2 cellular contexts compared by ENCODE assay signal in the genomic region with DNA sequence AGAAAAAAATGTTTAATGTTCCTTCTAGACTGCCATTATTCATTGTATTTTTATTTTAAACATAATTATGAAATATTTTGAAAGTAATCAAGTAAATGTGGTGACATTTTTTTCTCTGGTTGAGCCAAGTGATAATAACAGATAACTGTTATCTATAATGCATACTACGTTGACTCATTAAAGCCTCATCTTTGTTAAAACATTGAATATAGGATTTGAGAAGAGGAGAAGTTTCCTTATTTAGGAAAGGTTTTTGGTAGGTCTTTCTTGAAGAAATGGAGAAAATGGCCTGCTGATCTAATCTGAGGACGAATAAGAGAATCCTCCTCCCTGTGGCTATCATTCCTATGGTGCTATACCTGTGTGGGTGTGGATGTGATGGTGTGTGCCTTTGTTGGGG.
TF ChIP-seq lines count a peak whose summit lies in the region.

No MANE protein-coding gene starts in this region.

TF ChIP-seq in SK-N-SH, 30 proteins besides CTCF, POLR2A, EP300 and RAD21 (continued from another document):
- TF ChIP-seq, protein P1, sequence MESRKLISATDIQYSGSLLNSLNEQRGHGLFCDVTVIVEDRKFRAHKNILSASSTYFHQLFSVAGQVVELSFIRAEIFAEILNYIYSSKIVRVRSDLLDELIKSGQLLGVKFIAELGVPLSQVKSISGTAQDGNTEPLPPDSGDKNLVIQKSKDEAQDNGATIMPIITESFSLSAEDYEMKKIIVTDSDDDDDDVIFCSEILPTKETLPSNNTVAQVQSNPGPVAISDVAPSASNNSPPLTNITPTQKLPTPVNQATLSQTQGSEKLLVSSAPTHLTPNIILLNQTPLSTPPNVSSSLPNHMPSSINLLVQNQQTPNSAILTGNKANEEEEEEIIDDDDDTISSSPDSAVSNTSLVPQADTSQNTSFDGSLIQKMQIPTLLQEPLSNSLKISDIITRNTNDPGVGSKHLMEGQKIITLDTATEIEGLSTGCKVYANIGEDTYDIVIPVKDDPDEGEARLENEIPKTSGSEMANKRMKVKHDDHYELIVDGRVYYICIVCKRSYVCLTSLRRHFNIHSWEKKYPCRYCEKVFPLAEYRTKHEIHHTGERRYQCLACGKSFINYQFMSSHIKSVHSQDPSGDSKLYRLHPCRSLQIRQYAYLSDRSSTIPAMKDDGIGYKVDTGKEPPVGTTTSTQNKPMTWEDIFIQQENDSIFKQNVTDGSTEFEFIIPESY (IDR thresholded peaks at IDR 0.05; ENCODE audit: borderline replicate concordance, low read depth) = no peak
- TF ChIP-seq NRF1 (IDR thresholded peaks at IDR 0.05; ENCODE audit: low read depth, low read length) = no peak
- TF ChIP-seq GATA2 (CRISPR knock-in tag; IDR thresholded peaks at IDR 0.05) = no peak
- TF ChIP-seq GABPA (IDR thresholded peaks at IDR 0.05; ENCODE audit: low read depth) = no peak
- TF ChIP-seq POLR2AphosphoS5 (IDR thresholded peaks at IDR 0.05; ENCODE audit: low read depth, low read length) = no peak
- no peak for TF ChIP-seq TAF1 (IDR thresholded peaks at IDR 0.05; ENCODE audit: borderline replicate concordance, low read depth, low read length)
- TF ChIP-seq, protein P2, sequence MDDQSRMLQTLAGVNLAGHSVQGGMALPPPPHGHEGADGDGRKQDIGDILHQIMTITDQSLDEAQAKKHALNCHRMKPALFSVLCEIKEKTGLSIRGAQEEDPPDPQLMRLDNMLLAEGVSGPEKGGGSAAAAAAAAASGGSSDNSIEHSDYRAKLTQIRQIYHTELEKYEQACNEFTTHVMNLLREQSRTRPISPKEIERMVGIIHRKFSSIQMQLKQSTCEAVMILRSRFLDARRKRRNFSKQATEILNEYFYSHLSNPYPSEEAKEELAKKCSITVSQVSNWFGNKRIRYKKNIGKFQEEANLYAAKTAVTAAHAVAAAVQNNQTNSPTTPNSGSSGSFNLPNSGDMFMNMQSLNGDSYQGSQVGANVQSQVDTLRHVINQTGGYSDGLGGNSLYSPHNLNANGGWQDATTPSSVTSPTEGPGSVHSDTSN (IDR thresholded peaks at IDR 0.05) = no peak
- no peak for TF ChIP-seq YY1 (IDR thresholded peaks at IDR 0.05; ENCODE audit: low read depth)
- no peak for TF ChIP-seq ELF1 (IDR thresholded peaks at IDR 0.05)
- TF ChIP-seq, protein P3, sequence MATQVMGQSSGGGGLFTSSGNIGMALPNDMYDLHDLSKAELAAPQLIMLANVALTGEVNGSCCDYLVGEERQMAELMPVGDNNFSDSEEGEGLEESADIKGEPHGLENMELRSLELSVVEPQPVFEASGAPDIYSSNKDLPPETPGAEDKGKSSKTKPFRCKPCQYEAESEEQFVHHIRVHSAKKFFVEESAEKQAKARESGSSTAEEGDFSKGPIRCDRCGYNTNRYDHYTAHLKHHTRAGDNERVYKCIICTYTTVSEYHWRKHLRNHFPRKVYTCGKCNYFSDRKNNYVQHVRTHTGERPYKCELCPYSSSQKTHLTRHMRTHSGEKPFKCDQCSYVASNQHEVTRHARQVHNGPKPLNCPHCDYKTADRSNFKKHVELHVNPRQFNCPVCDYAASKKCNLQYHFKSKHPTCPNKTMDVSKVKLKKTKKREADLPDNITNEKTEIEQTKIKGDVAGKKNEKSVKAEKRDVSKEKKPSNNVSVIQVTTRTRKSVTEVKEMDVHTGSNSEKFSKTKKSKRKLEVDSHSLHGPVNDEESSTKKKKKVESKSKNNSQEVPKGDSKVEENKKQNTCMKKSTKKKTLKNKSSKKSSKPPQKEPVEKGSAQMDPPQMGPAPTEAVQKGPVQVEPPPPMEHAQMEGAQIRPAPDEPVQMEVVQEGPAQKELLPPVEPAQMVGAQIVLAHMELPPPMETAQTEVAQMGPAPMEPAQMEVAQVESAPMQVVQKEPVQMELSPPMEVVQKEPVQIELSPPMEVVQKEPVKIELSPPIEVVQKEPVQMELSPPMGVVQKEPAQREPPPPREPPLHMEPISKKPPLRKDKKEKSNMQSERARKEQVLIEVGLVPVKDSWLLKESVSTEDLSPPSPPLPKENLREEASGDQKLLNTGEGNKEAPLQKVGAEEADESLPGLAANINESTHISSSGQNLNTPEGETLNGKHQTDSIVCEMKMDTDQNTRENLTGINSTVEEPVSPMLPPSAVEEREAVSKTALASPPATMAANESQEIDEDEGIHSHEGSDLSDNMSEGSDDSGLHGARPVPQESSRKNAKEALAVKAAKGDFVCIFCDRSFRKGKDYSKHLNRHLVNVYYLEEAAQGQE (IDR thresholded peaks at IDR 0.05; ENCODE audit: low read depth, low read length) = no peak
- TF ChIP-seq, protein P4, sequence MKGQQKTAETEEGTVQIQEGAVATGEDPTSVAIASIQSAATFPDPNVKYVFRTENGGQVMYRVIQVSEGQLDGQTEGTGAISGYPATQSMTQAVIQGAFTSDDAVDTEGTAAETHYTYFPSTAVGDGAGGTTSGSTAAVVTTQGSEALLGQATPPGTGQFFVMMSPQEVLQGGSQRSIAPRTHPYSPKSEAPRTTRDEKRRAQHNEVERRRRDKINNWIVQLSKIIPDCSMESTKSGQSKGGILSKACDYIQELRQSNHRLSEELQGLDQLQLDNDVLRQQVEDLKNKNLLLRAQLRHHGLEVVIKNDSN (IDR thresholded peaks at IDR 0.05; ENCODE audit: borderline replicate concordance, low read depth) = no peak

TF ChIP-seq in SK-N-SH treated with all-trans-retinoic acid at 6 μM for 48 hours, 23 proteins besides CTCF, POLR2A, EP300 and RAD21 (continued from another document):
- TF ChIP-seq, protein P5, sequence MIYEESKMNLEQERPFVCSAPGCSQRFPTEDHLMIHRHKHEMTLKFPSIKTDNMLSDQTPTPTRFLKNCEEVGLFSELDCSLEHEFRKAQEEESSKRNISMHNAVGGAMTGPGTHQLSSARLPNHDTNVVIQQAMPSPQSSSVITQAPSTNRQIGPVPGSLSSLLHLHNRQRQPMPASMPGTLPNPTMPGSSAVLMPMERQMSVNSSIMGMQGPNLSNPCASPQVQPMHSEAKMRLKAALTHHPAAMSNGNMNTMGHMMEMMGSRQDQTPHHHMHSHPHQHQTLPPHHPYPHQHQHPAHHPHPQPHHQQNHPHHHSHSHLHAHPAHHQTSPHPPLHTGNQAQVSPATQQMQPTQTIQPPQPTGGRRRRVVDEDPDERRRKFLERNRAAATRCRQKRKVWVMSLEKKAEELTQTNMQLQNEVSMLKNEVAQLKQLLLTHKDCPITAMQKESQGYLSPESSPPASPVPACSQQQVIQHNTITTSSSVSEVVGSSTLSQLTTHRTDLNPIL (CRISPR knock-in tag; IDR thresholded peaks at IDR 0.05; ENCODE audit: low read depth) = no peak
- TF ChIP-seq ARNTL (CRISPR knock-in tag; IDR thresholded peaks at IDR 0.05; ENCODE audit: borderline replicate concordance, low read depth) = no peak
- TF ChIP-seq, protein P6, sequence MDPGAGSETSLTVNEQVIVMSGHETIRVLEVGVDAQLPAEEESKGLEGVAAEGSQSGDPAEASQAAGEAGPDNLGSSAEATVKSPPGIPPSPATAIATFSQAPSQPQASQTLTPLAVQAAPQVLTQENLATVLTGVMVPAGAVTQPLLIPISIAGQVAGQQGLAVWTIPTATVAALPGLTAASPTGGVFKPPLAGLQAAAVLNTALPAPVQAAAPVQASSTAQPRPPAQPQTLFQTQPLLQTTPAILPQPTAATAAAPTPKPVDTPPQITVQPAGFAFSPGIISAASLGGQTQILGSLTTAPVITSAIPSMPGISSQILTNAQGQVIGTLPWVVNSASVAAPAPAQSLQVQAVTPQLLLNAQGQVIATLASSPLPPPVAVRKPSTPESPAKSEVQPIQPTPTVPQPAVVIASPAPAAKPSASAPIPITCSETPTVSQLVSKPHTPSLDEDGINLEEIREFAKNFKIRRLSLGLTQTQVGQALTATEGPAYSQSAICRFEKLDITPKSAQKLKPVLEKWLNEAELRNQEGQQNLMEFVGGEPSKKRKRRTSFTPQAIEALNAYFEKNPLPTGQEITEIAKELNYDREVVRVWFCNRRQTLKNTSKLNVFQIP (CRISPR knock-in tag; IDR thresholded peaks at IDR 0.05; ENCODE audit: borderline replicate concordance, low read depth) = no peak
- TF ChIP-seq ISL1 (CRISPR knock-in tag; IDR thresholded peaks at IDR 0.05) = no peak
TF ChIP-seq in SK-N-SH treated with all-trans-retinoic acid at 6 μM for 48 hours: peak in this region for 0.
